Comparison of ENCODE assay signal across 16 cellular contexts in genomic region chr1:26704629-26705028, GRCh38. TPM values are rescaled to one million over a fixed set of nuclear protein-coding genes. Genes with fewer than 3 reads are reported as not detected.
DNase-seq lines count a peak whose midpoint lies in the region; ATAC-seq and TF ChIP-seq lines count a peak whose summit lies in the region.
"Had no signal": no experiment of that assay in that cellular context is flagged by ENCODE, and none has a peak within 500 bp of the region (broad histone marks: within the 10 kb centered on the region; RNA-seq: fewer than 3 reads in every experiment).

No MANE protein-coding gene starts in this region.

- no peaks in the 10 kb centered on the region for H3K27me3 ChIP-seq in SU-DHL-6 (ENCODE audit: low read length)
- H3K27me3 ChIP-seq in aorta (ENCODE audit: control insufficient read depth in 1 of 2, insufficient read depth in 2 of 2, low read length in 1 of 2), result no peaks in the 10 kb centered on the region
- H3K27me3 ChIP-seq in Peyer's patch, result no peaks in the 10 kb centered on the region
- H3K27me3 ChIP-seq: BE2C had no signal

- TF ChIP-seq POLR2A in Peyer's patch (IDR thresholded peaks at IDR 0.05), result no peak

- no peak overlapping the region for H3K4me3 Mint-ChIP-seq in stimulated activated naive CD8-positive, alpha-beta T cell treated with anti-CD3 and anti-CD28 coated beads, Interleukin-15, Interleukin-2, amounts not matched to agents 100 ng/mL and 50 ng/mL, for 24 hours
- no peak overlapping the region for H3K4me3 Mint-ChIP-seq in memory B cell

- 57 to 61% methylated on average over 5 of the region's 5 CpGs for WGBS in aorta, 2 donors

- H3F3A ChIP-seq in SU-DHL-6 (ENCODE audit: insufficient read depth), result peaks cover 5% of the 10 kb centered on the region; the same call in 1 of the 2 replicates

- no peaks in the 10 kb centered on the region for H3K9me2 ChIP-seq in SU-DHL-6 (replicated peaks; ENCODE audit: insufficient read depth, low read length)

- DNase-seq in stimulated activated naive CD8-positive, alpha-beta T cell treated with anti-CD3 and anti-CD28 coated beads, Interleukin-15, Interleukin-2, amounts not matched to agents 100 U/mL and 50 U/mL, for 24 hours, result no peak
- no peak for DNase-seq in memory B cell (ENCODE audit: low spot score in 2 of 2)
- no peak for DNase-seq in aorta
- no peak for DNase-seq in cerebellum (ENCODE audit: low spot score)
- no peak for DNase-seq in Peyer's patch
- DNase-seq: activated CD4-positive, alpha-beta T cell treated with anti-CD3 and anti-CD28 coated beads, Interleukin-2, amount 10 ng/mL, durations not matched to agents 24 days and 14 days; BE2C; NCI-H2029 treated with DMSO at 0.1 percent for 48 hours; NCI-H69; nucleus accumbens; small intestine; T-helper 9 cell had no signal

- H3K4me2 ChIP-seq in SU-DHL-6 (ENCODE audit: low read depth, low read length, poor library complexity, severe bottlenecking), result peak overlapping the region; percentile 9

- H2AFZ ChIP-seq in SU-DHL-6 (ENCODE audit: low read depth, low read length, severe bottlenecking), result no peak overlapping the region

- H3K27ac Mint-ChIP-seq in stimulated activated naive CD8-positive, alpha-beta T cell treated with anti-CD3 and anti-CD28 coated beads, Interleukin-15, Interleukin-2, amounts not matched to agents 100 ng/mL and 50 ng/mL, for 24 hours, result peak overlapping the region; percentile 77
- peak overlapping the region; percentile 25 for H3K27ac Mint-ChIP-seq in memory B cell
- H3K27ac Mint-ChIP-seq: activated T-helper 17 cell treated with anti-CD3 and anti-CD28 coated beads, Interleukin-2, amount 50 U/mL, for 72 hours had no signal

- ATAC-seq in stimulated activated naive CD8-positive, alpha-beta T cell treated with anti-CD3 and anti-CD28 coated beads, Interleukin-15, Interleukin-2, amounts not matched to agents 100 U/mL and 50 U/mL, for 24 hours, result no peak
- ATAC-seq in memory B cell (ENCODE audit: low read depth) (no peak), aorta (ENCODE audit: low FRiP score) (peak; percentile 55), GM18873 (IDR thresholded peaks at IDR 0.05; ENCODE audit: low FRiP score, unreplicated experiment) (no peak)
- ATAC-seq: activated T-helper 17 cell treated with anti-CD3 and anti-CD28 coated beads, Interleukin-2, amount 50 U/mL, for 72 hours had no signal

- H3K4me1 ChIP-seq in aorta (ENCODE audit: control insufficient read depth in 1 of 2, insufficient read depth in 2 of 2, low read length in 2 of 2), result peaks cover 5 to 54% of the 10 kb centered on the region in 2 donors
- peaks cover 0 to 79% (median 33%) of the 10 kb centered on the region in 4 donors for H3K4me1 ChIP-seq in Peyer's patch
- H3K4me1 ChIP-seq: BE2C had no signal

- peaks cover 100% of the 10 kb centered on the region for H3K79me2 ChIP-seq in SU-DHL-6 (ENCODE audit: insufficient read depth, low read length)

- H3K36me3 ChIP-seq in SU-DHL-6 (ENCODE audit: low read length) (peaks cover 16% of the 10 kb centered on the region), aorta (ENCODE audit: control insufficient read depth in 1 of 2, insufficient read depth in 2 of 2, low read length in 1 of 2) (no peaks in the 10 kb centered on the region), Peyer's patch (peaks cover 0 to 8% (median 0%) of the 10 kb centered on the region in 3 donors)

- no peak overlapping the region for H3K9ac ChIP-seq in SU-DHL-6 (ENCODE audit: low read length)

- H3K9me3 ChIP-seq in SU-DHL-6 (ENCODE audit: insufficient read depth, low read length) (no peaks in the 10 kb centered on the region), aorta (ENCODE audit: control insufficient read depth, low read length) (no peaks in the 10 kb centered on the region), Peyer's patch (no peaks in the 10 kb centered on the region)
- H3K9me3 ChIP-seq: BE2C had no signal

- H3K4me1 Mint-ChIP-seq in stimulated activated naive CD8-positive, alpha-beta T cell treated with anti-CD3 and anti-CD28 coated beads, Interleukin-15, Interleukin-2, amounts not matched to agents 100 ng/mL and 50 ng/mL, for 24 hours (ENCODE audit: low read depth), result peaks cover 8% of the 10 kb centered on the region
- H3K4me1 Mint-ChIP-seq in memory B cell, result peaks cover 39% of the 10 kb centered on the region

- H3K4me3 ChIP-seq in SU-DHL-6 (ENCODE audit: insufficient read depth, low read length, poor library complexity, severe bottlenecking), result no peak overlapping the region
- H3K4me3 ChIP-seq in aorta (ENCODE audit: low read length in 2 of 2), result no peak overlapping the region
- H3K4me3 ChIP-seq in Peyer's patch, result no peak overlapping the region

- H3K27ac ChIP-seq in SU-DHL-6 (ENCODE audit: low read depth, low read length) (no peak overlapping the region), aorta (ENCODE audit: low read depth in 1 of 2, low read length in 2 of 2) (peak overlapping the region in 1 of 2 donors; percentile 52), Peyer's patch (no peak overlapping the region)

- peaks cover 58% of the 10 kb centered on the region for H4K20me1 ChIP-seq in SU-DHL-6 (ENCODE audit: low read depth, low read length)

- H3K9me3 Mint-ChIP-seq in stimulated activated naive CD8-positive, alpha-beta T cell treated with anti-CD3 and anti-CD28 coated beads, Interleukin-15, Interleukin-2, amounts not matched to agents 100 ng/mL and 50 ng/mL, for 24 hours, result no peaks in the 10 kb centered on the region
- no peaks in the 10 kb centered on the region for H3K9me3 Mint-ChIP-seq in memory B cell
- H3K9me3 Mint-ChIP-seq: activated CD4-positive, alpha-beta T cell treated with anti-CD3 and anti-CD28 coated beads, Interleukin-2, amount 10 ng/mL, durations not matched to agents 24 days and 14 days; activated T-helper 17 cell treated with anti-CD3 and anti-CD28 coated beads, Interleukin-2, amount 50 U/mL, for 72 hours had no signal

- TF ChIP-seq CTCF in SU-DHL-6 (IDR thresholded peaks at IDR 0.05; ENCODE audit: insufficient read depth, low read length, poor library complexity, severe bottlenecking) (no peak), Peyer's patch (IDR thresholded peaks at IDR 0.05) (no peak)

- intact Hi-C loops in aorta (cut with DNase I), result no loop called here

- H3K27me3 Mint-ChIP-seq in stimulated activated naive CD8-positive, alpha-beta T cell treated with anti-CD3 and anti-CD28 coated beads, Interleukin-15, Interleukin-2, amounts not matched to agents 100 ng/mL and 50 ng/mL, for 24 hours, result no peaks in the 10 kb centered on the region
- H3K27me3 Mint-ChIP-seq in memory B cell, result no peaks in the 10 kb centered on the region
- H3K27me3 Mint-ChIP-seq: activated CD4-positive, alpha-beta T cell treated with anti-CD3 and anti-CD28 coated beads, Interleukin-2, amount 10 ng/mL, durations not matched to agents 24 days and 14 days; activated T-helper 17 cell treated with anti-CD3 and anti-CD28 coated beads, Interleukin-2, amount 50 U/mL, for 72 hours had no signal

- H3K36me3 Mint-ChIP-seq in stimulated activated naive CD8-positive, alpha-beta T cell treated with anti-CD3 and anti-CD28 coated beads, Interleukin-15, Interleukin-2, amounts not matched to agents 100 ng/mL and 50 ng/mL, for 24 hours (ENCODE audit: low read depth), result peaks cover 45% of the 10 kb centered on the region
- H3K36me3 Mint-ChIP-seq in memory B cell, result peaks cover 6% of the 10 kb centered on the region

RNA-seq across cellular contexts. Expression of gene ARID1A, which starts 8.8 kb away (rescaled TPM):
- 10 to 100 TPM; 55.9 to 72.3 TPM for total RNA-seq in aorta
- 10 to 100 TPM in 1 of 2 donors, 1 to 10 TPM in 1; 6.5 to 13.7 TPM for polyA plus RNA-seq in aorta
- total RNA-seq in cerebellum, result 39.1 TPM
- 10 to 100 TPM; 49.4 to 90.8 (median 66.8) TPM for total RNA-seq in Peyer's patch
